1 cellular context compared by ENCODE assay signal in genomic region chr4:122647656-122648055, GRCh38.
A peak's percentile ranks its signal among the peaks of the same experiment; 100 is the strongest.
TF ChIP-seq lines count a peak whose summit lies in the region.

No MANE protein-coding gene starts in this region.

TF ChIP-seq in K562, 482 proteins besides CTCF, POLR2A, EP300 and RAD21:
- no peak for TF ChIP-seq CLOCK (CRISPR knock-in tag; IDR thresholded peaks at IDR 0.05; ENCODE audit: borderline replicate concordance)
- peak; percentile 7 for TF ChIP-seq MEIS2 (IDR thresholded peaks at IDR 0.05; ENCODE audit: partially characterized antibody)
